Comparison of ENCODE assay signal across 18 cellular contexts in the genomic region with DNA sequence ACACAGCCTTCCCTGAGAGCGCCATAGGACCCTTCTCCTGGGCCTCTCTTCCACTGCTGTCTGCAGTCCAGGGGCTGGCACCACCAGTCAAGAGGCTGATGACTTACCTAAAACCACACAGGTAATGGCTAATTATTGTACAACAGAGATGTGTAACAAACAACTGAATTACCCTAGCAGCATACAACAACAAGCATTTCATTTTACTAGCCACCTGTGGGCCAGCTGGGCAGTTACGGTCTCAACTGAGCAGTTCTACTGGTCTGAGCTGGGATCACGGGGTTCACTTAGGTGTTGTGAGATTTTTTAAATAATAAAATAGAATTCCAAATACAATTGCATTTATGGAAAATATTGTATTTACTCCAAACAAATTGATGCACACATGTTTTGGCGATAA.
A peak's percentile ranks its signal among the peaks of the same experiment; 100 is the strongest.
DNase-seq lines count a peak whose midpoint lies in the region; ATAC-seq and TF ChIP-seq lines count a peak whose summit lies in the region.
"Had no signal": no experiment of that assay in that cellular context is flagged by ENCODE, and none has a peak within 500 bp of the region (broad histone marks: within the 10 kb centered on the region; RNA-seq: fewer than 3 reads in every experiment).

No MANE protein-coding gene starts in this region.

- H3K9ac ChIP-seq in OCI-LY3 (ENCODE audit: low read length): no peak overlapping the region

- peaks cover 17% of the 10 kb centered on the region for H3K4me1 ChIP-seq in OCI-LY3 (ENCODE audit: low read length)

- H4K20me1 ChIP-seq in OCI-LY3 (ENCODE audit: insufficient read depth, low read length): no peaks in the 10 kb centered on the region

- ATAC-seq in GM19438 (IDR thresholded peaks at IDR 0.05; ENCODE audit: low read depth, unreplicated experiment) (peak; percentile 20), HG02981 (IDR thresholded peaks at IDR 0.05; ENCODE audit: unreplicated experiment) (peak; percentile 20), GM21723 (IDR thresholded peaks at IDR 0.05; ENCODE audit: unreplicated experiment) (no peak)
- ATAC-seq: heart right ventricle, left ventricle myocardium superior had no signal

- H3K27me3 ChIP-seq in GM06990 (replicated peaks; ENCODE audit: control insufficient read depth, insufficient read depth, low read length) (no peaks in the 10 kb centered on the region; the same call in 1 of the 2 replicates), OCI-LY3 (ENCODE audit: low read depth, low read length) (no peaks in the 10 kb centered on the region), dorsolateral prefrontal cortex (peaks cover 0 to 9% (median 0%) of the 10 kb centered on the region in 45 donors)
- H3K27me3 ChIP-seq: heart right ventricle, neutrophil had no signal

- intact Hi-C loops in dorsolateral prefrontal cortex (cut with DNase I): no loop called here

- H2AFZ ChIP-seq in OCI-LY3 (ENCODE audit: low read depth, low read length): peak overlapping the region; percentile 12

- peaks cover 6% of the 10 kb centered on the region; the same call in 1 of the 2 replicates for H3K9me3 ChIP-seq in OCI-LY3 (ENCODE audit: insufficient read depth, low read length)
- H3K9me3 ChIP-seq: heart right ventricle, neutrophil had no signal

- peak overlapping the region; percentile 17; the same call in 1 of the 2 replicates for H3K27ac ChIP-seq in OCI-LY3 (ENCODE audit: low read length)
- H3K27ac ChIP-seq in dorsolateral prefrontal cortex: no peak overlapping the region
- H3K27ac ChIP-seq: heart right ventricle, neutrophil had no signal

- no peaks in the 10 kb centered on the region for H3K79me2 ChIP-seq in OCI-LY3 (ENCODE audit: low read length)

- DNase-seq in GM06990 (ENCODE audit: extremely low read depth, insufficient read length) (peak; percentile 15), NCI-H526 (lab: John Stamatoyannopoulos, UW) (no peak), dorsolateral prefrontal cortex (no peak), foreskin fibroblast (no peak)
- DNase-seq: activated CD4-positive, alpha-beta T cell treated with anti-CD3 and anti-CD28 coated beads for 48 hours; activated naive CD8-positive, alpha-beta T cell treated with anti-CD3 and anti-CD28 coated beads, Interleukin-2, amount 10 ng/mL, durations not matched to agents 7 days and 5 days; CD4-positive, alpha-beta T cell; heart right ventricle; KG1; left ventricle myocardium superior; NCI-H2029 treated with DMSO at 0.1 percent for 48 hours; NCI-H446 treated with DMSO at 0.1 percent for 48 hours; stimulated activated CD4-positive, alpha-beta T cell treated with anti-CD3 and anti-CD28 coated beads, Interleukin-4, amount 100 ng/mL, for 24 hours had no signal

- H3K4me3 ChIP-seq in GM06990 (replicated peaks; ENCODE audit: low read depth, low read length): no peak overlapping the region
- H3K4me3 ChIP-seq in OCI-LY3 (ENCODE audit: low read length): peak overlapping the region; percentile 39; the same call in 1 of the 2 replicates
- no peak overlapping the region for H3K4me3 ChIP-seq in dorsolateral prefrontal cortex
- no peak overlapping the region for H3K4me3 ChIP-seq in foreskin fibroblast (ENCODE audit: low read depth in 1 of 2, low read length in 2 of 2)
- H3K4me3 ChIP-seq: heart right ventricle had no signal

- H3K4me2 ChIP-seq in OCI-LY3 (ENCODE audit: low read length): peak overlapping the region; percentile 51

- TF ChIP-seq CTCF in GM06990 (IDR thresholded peaks at IDR 0.05; ENCODE audit: insufficient read depth, low read length, poor library complexity, severe bottlenecking) (no peak), OCI-LY3 (IDR thresholded peaks at IDR 0.05; ENCODE audit: low read depth, low read length) (no peak), dorsolateral prefrontal cortex (IDR thresholded peaks at IDR 0.05 in 54 of 56, conservative IDR thresholded peaks at IDR 0.05 in 2 of 56; ENCODE audit: low read depth in 1 of 56, partially characterized antibody in 56 of 56) (no peak), foreskin fibroblast (IDR thresholded peaks at IDR 0.05; ENCODE audit: low read depth, low read length) (no peak)

- H3K36me3 ChIP-seq in GM06990 (ENCODE audit: control insufficient read depth, insufficient read depth, low read length) (no peaks in the 10 kb centered on the region), OCI-LY3 (replicated peaks; ENCODE audit: low read depth, low read length) (no peaks in the 10 kb centered on the region)
- H3K36me3 ChIP-seq: heart right ventricle, neutrophil had no signal
